Comparison of ENCODE assay signal across 3 cellular contexts in genomic region chr12:34215893-34216285, GRCh38.
"Had no signal": no experiment of that assay in that cellular context is flagged by ENCODE, and none has a peak within 500 bp of the region (broad histone marks: within the 10 kb centered on the region; RNA-seq: fewer than 3 reads in every experiment).

No MANE protein-coding gene starts in this region.

- H3K4me3 ChIP-seq: GM12878 had no signal

- ATAC-seq: GM12878 had no signal

- DNase-seq: GDM1, GF-D8 had no signal
